In the genomic region with DNA sequence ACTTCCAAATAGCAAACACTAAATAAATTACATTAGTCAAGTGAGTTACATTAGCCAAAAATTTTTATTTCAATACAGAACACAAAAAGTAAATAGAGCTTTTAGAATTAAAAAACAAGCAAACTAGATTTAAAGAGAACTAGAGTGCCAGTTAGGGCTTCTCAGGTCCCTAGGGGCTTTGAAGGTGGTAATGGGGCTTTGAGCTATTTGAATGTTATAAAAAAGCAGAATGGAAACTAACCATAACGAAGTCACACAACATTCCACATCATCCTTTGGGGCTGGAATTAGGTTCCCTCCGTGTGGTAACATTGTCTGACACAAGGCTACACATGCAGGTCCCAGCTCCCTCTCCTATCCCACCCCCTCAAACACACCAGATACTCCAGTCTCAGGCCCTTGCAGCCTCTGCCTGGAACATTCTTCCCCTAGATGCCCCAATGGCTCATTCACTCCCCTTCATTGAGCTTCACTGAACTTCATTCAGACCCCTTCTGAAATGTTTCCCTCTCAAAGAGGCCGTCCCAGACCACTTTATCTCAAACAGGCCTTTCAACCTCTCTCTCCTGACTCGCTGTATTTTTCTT, we compare ENCODE assay signal across 21 cellular contexts. TPM values are rescaled to one million over a fixed set of nuclear protein-coding genes. Genes with fewer than 3 reads are reported as not detected.
A peak's percentile ranks its signal among the peaks of the same experiment; 100 is the strongest.
DNase-seq lines count a peak whose midpoint lies in the region; ATAC-seq and TF ChIP-seq lines count a peak whose summit lies in the region.
"Had no signal": no experiment of that assay in that cellular context is flagged by ENCODE, and none has a peak within 500 bp of the region (broad histone marks: within the 10 kb centered on the region; RNA-seq: fewer than 3 reads in every experiment).

No MANE protein-coding gene starts in this region.

- intact Hi-C loops in natural killer cell (cut with micrococcal nuclease), result no loop called here
- intact Hi-C loops in A673 (cut with micrococcal nuclease; ENCODE audit: unreplicated experiment), result no loop called here

- no peaks in the 10 kb centered on the region for H3K9me3 Mint-ChIP-seq in natural killer cell
- H3K9me3 Mint-ChIP-seq in natural killer cell treated with Interleukin-12 subunit alpha and Interleukin-12 subunit beta and Interleukin-15 and Interleukin-18, amount 100 ng/mL, for 72 hours, result no peaks in the 10 kb centered on the region
- H3K9me3 Mint-ChIP-seq: activated naive CD4-positive, alpha-beta T cell treated with anti-CD3 and anti-CD28 coated beads, Interleukin-2, amount 10 ng/mL, durations not matched to agents 7 days and 5 days had no signal

- no peak for DNase-seq in natural killer cell
- no peak for DNase-seq in natural killer cell treated with Interleukin-12 subunit alpha and Interleukin-12 subunit beta and Interleukin-15 and Interleukin-18, amount 100 ng/mL, for 72 hours (ENCODE audit: low spot score)
- DNase-seq in RWPE2 (ENCODE audit: low spot score), result no peak
- peak; percentile 19 for DNase-seq in left kidney (ENCODE audit: low read depth, low spot score)
- no peak for DNase-seq in iPS-NIHi11 (ENCODE audit: low spot score)
- no peak for DNase-seq in activated CD4-positive, CD25-positive, alpha-beta regulatory T cell (lab: John Stamatoyannopoulos, UW)
- no peak for DNase-seq in A673 (ENCODE audit: low spot score)
- no peak for DNase-seq in kidney glomerular epithelial cell (lab: John Stamatoyannopoulos, UW)
- DNase-seq: activated CD4-positive, alpha-beta T cell treated with anti-CD3 and anti-CD28 coated beads, Interleukin-2, amount 50 U/mL, for 48 hours; activated naive CD4-positive, alpha-beta T cell treated with anti-CD3 and anti-CD28 coated beads, Interleukin-2, amount 10 ng/mL, durations not matched to agents 7 days and 5 days; activated T-cell treated with anti-CD3 and anti-CD28 coated beads, Interleukin-2, amount 50 U/mL, for 1 hour; Caco-2; foreskin melanocyte; left cardiac atrium; NCI-H2171; Peyer's patch; retina; stimulated activated CD4-positive, alpha-beta T cell treated with anti-CD3 and anti-CD28 coated beads, Interleukin-15, amount 100 ng/mL, for 24 hours; stimulated activated naive CD4-positive, alpha-beta T cell; transverse colon had no signal

- H3K9me3 ChIP-seq in RWPE2 (ENCODE audit: severe bottlenecking), result no peaks in the 10 kb centered on the region
- no peaks in the 10 kb centered on the region for H3K9me3 ChIP-seq in A673 (ENCODE audit: low read depth, low read length, poor library complexity, severe bottlenecking)
- H3K9me3 ChIP-seq: Caco-2, neutrophil, Peyer's patch, transverse colon had no signal

- TF ChIP-seq CTCF in natural killer cell (IDR thresholded peaks at IDR 0.05) (no peak), RWPE2 (IDR thresholded peaks at IDR 0.05; ENCODE audit: poor library complexity, severe bottlenecking) (no peak), A673 (conservative IDR thresholded peaks at IDR 0.05; ENCODE audit: low read depth, low read length) (no peak)

- no peak overlapping the region for H3K4me3 ChIP-seq in RWPE2 (ENCODE audit: severe bottlenecking)
- no peak overlapping the region for H3K4me3 ChIP-seq in A673 (ENCODE audit: low read depth, low read length, poor library complexity, severe bottlenecking)
- H3K4me3 ChIP-seq: Peyer's patch, transverse colon had no signal

- POLR2A ChIA-PET in A673 (lab: Charles Lee; ENCODE audit: low non-redundant PET), result no interaction called here

- H3K4me1 ChIP-seq in RWPE2 (ENCODE audit: insufficient read depth, poor library complexity, severe bottlenecking) (peaks cover 17% of the 10 kb centered on the region), A673 (ENCODE audit: insufficient read depth, low read length, poor library complexity, severe bottlenecking) (no peaks in the 10 kb centered on the region)

- no TSS peak for BruUV-seq in A673 (replicated peaks; lab: Mats Ljungman, UMichigan)

- ATAC-seq in natural killer cell, result no peak
- no peak for ATAC-seq in natural killer cell treated with Interleukin-12 subunit alpha and Interleukin-12 subunit beta and Interleukin-15 and Interleukin-18, amount 100 ng/mL, for 72 hours
- ATAC-seq in RWPE2 (ENCODE audit: low read depth), result no peak
- ATAC-seq: left cardiac atrium had no signal

- H3K27me3 ChIP-seq in RWPE2 (ENCODE audit: insufficient read depth, poor library complexity, severe bottlenecking) (no peaks in the 10 kb centered on the region), A673 (replicated peaks; ENCODE audit: insufficient read depth, low read depth, low read length, poor library complexity) (no peaks in the 10 kb centered on the region)
- H3K27me3 ChIP-seq: neutrophil, Peyer's patch, transverse colon had no signal

- no peaks in the 10 kb centered on the region for H3K27me3 Mint-ChIP-seq in natural killer cell (ENCODE audit: low read depth in 2 of 2)
- no peaks in the 10 kb centered on the region for H3K27me3 Mint-ChIP-seq in natural killer cell treated with Interleukin-12 subunit alpha and Interleukin-12 subunit beta and Interleukin-15 and Interleukin-18, amount 100 ng/mL, for 72 hours
- H3K27me3 Mint-ChIP-seq: activated naive CD4-positive, alpha-beta T cell treated with anti-CD3 and anti-CD28 coated beads, Interleukin-2, amount 10 ng/mL, durations not matched to agents 7 days and 5 days had no signal

- H3K27ac Mint-ChIP-seq in natural killer cell, result peak overlapping the region; percentile 10 to 57
- peak overlapping the region in 1 of 2 donors; percentile 76 for H3K27ac Mint-ChIP-seq in natural killer cell treated with Interleukin-12 subunit alpha and Interleukin-12 subunit beta and Interleukin-15 and Interleukin-18, amount 100 ng/mL, for 72 hours
- H3K27ac Mint-ChIP-seq: activated naive CD4-positive, alpha-beta T cell treated with anti-CD3 and anti-CD28 coated beads, Interleukin-2, amount 10 ng/mL, durations not matched to agents 7 days and 5 days had no signal

- peak overlapping the region; percentile 49 for H3K27ac ChIP-seq in RWPE2 (ENCODE audit: poor library complexity, severe bottlenecking)
- H3K27ac ChIP-seq in A673 (ENCODE audit: low read depth, low read length, poor library complexity, severe bottlenecking), result no peak overlapping the region
- H3K27ac ChIP-seq: neutrophil had no signal

- peaks cover 70 to 71% of the 10 kb centered on the region in 2 donors for H3K4me1 Mint-ChIP-seq in natural killer cell
- H3K4me1 Mint-ChIP-seq in natural killer cell treated with Interleukin-12 subunit alpha and Interleukin-12 subunit beta and Interleukin-15 and Interleukin-18, amount 100 ng/mL, for 72 hours (ENCODE audit: low read depth in 2 of 2), result peaks cover 33 to 45% of the 10 kb centered on the region in 2 donors
- H3K4me1 Mint-ChIP-seq: activated naive CD4-positive, alpha-beta T cell treated with anti-CD3 and anti-CD28 coated beads, Interleukin-2, amount 10 ng/mL, durations not matched to agents 7 days and 5 days had no signal

- no peak overlapping the region for H3K4me3 Mint-ChIP-seq in natural killer cell
- no peak overlapping the region for H3K4me3 Mint-ChIP-seq in natural killer cell treated with Interleukin-12 subunit alpha and Interleukin-12 subunit beta and Interleukin-15 and Interleukin-18, amount 100 ng/mL, for 72 hours
- H3K4me3 Mint-ChIP-seq: activated naive CD4-positive, alpha-beta T cell treated with anti-CD3 and anti-CD28 coated beads, Interleukin-2, amount 10 ng/mL, durations not matched to agents 7 days and 5 days had no signal

- CTCF ChIA-PET in A673 (lab: Charles Lee), result interaction anchor here (0.6 kb wide), 1 partner anchor 60 kb away, joined by 4 read pairs; no protein-coding TSS in a partner anchor

- no peaks in the 10 kb centered on the region for H3K36me3 Mint-ChIP-seq in natural killer cell
- no peaks in the 10 kb centered on the region for H3K36me3 Mint-ChIP-seq in natural killer cell treated with Interleukin-12 subunit alpha and Interleukin-12 subunit beta and Interleukin-15 and Interleukin-18, amount 100 ng/mL, for 72 hours
- H3K36me3 Mint-ChIP-seq: activated naive CD4-positive, alpha-beta T cell treated with anti-CD3 and anti-CD28 coated beads, Interleukin-2, amount 10 ng/mL, durations not matched to agents 7 days and 5 days had no signal

- peaks cover 4% of the 10 kb centered on the region; the same call in 1 of the 2 replicates for H3K36me3 ChIP-seq in RWPE2 (ENCODE audit: low read depth)
- H3K36me3 ChIP-seq in A673 (ENCODE audit: insufficient read depth, low read length, poor library complexity, severe bottlenecking), result no peaks in the 10 kb centered on the region
- H3K36me3 ChIP-seq: neutrophil, Peyer's patch, transverse colon had no signal

RNA-seq across cellular contexts. Expression of a gene that starts 15.3 kb away (rescaled TPM):
- 10 to 100 TPM; 82.5 to 89.7 (median 87.6) TPM for total RNA-seq in natural killer cell
- total RNA-seq in natural killer cell treated with Interleukin-12 subunit alpha and Interleukin-12 subunit beta and Interleukin-15 and Interleukin-18, amount 100 ng/mL, for 72 hours, result 10 to 100 TPM; 12.6 to 23.6 TPM
- 1.5 TPM in 2 replicates for total RNA-seq in A673 (2021)
